25 cellular contexts compared by ENCODE assay signal in genomic region chrX:84721416-84721815, GRCh38.
"Had no signal": no experiment of that assay in that cellular context is flagged by ENCODE, and none has a peak within 500 bp of the region (broad histone marks: within the 10 kb centered on the region; RNA-seq: fewer than 3 reads in every experiment).

No MANE protein-coding gene starts in this region.

- H3K27ac ChIP-seq: colonic mucosa, epithelial cell of prostate, esophagus squamous epithelium, gastrocnemius medialis, heart right ventricle, left lung, lower lobe of right lung had no signal

- FAIRE-seq: islet of Langerhans, keratinocyte had no signal

- H3K4me1 ChIP-seq: colonic mucosa, esophagus squamous epithelium, gastrocnemius medialis, heart right ventricle, left lung, lower lobe of right lung had no signal

- H3K9me3 ChIP-seq: colonic mucosa, esophagus squamous epithelium, gastrocnemius medialis, heart right ventricle, left lung, lower lobe of right lung, mucosa of descending colon had no signal

- H3K36me3 ChIP-seq: colonic mucosa, esophagus squamous epithelium, gastrocnemius medialis, heart right ventricle, left lung, lower lobe of right lung had no signal

- H3K27me3 ChIP-seq: colonic mucosa, esophagus squamous epithelium, gastrocnemius medialis, left lung had no signal

- H3K4me3 ChIP-seq: colonic mucosa, esophagus squamous epithelium, gastrocnemius medialis, heart right ventricle, left lung, lower lobe of right lung, mucosa of descending colon had no signal

- ATAC-seq: effector memory CD8-positive, alpha-beta T cell; esophagus mucosa; gastrocnemius medialis; heart right ventricle; left cardiac atrium; left lung; left ventricle myocardium superior; lower lobe of right lung; mucosa of descending colon; naive thymus-derived CD4-positive, alpha-beta T cell had no signal

- DNase-seq: colonic mucosa; cortex of kidney; effector CD8-positive, alpha-beta T cell; effector memory CD8-positive, alpha-beta T cell; endodermal cell; erythroblast; esophagus squamous epithelium; foreskin fibroblast; foreskin melanocyte; gastrocnemius medialis; glutamatergic neuron; head of caudate nucleus; heart right ventricle; hippocampal formation; left cardiac atrium; left lung; left ventricle myocardium superior; lower lobe of right lung; mesenchymal stem cell; mucosa of descending colon; naive thymus-derived CD4-positive, alpha-beta T cell had no signal
